Comparison of ENCODE assay signal across 9 cellular contexts in genomic region chr3:38247366-38248035, GRCh38. TPM values are rescaled to one million over a fixed set of nuclear protein-coding genes. Genes with fewer than 3 reads are reported as not detected.
DNase-seq lines count a peak whose midpoint lies in the region; ATAC-seq and TF ChIP-seq lines count a peak whose summit lies in the region.
"Had no signal": no experiment of that assay in that cellular context is flagged by ENCODE, and none has a peak within 500 bp of the region (broad histone marks: within the 10 kb centered on the region; RNA-seq: fewer than 3 reads in every experiment).

No MANE protein-coding gene starts in this region.

- H4K20me1 ChIP-seq in GM23338 (replicated peaks; ENCODE audit: insufficient read depth) (peaks cover 8% of the 10 kb centered on the region; the same call in 1 of the 2 replicates), Karpas-422 (ENCODE audit: insufficient read depth, low read depth, low read length) (no peaks in the 10 kb centered on the region)

- H3K9me3 Mint-ChIP-seq in GM23338, result no peaks in the 10 kb centered on the region

- H3K27me3 ChIP-seq in brain microvascular endothelial cell (replicated peaks) (no peaks in the 10 kb centered on the region), GM23338 (ENCODE audit: insufficient read depth) (no peaks in the 10 kb centered on the region), Karpas-422 (ENCODE audit: low read length) (no peaks in the 10 kb centered on the region)

- CTCF ChIA-PET in AG04449 (lab: Yijun Ruan, JAX), result interaction anchor here (0.7 to 2.3 kb wide), 17 partner anchors 9 to 392 kb away, joined by 3 to 11 read pairs (median 4); partner anchors contain the start of genes ACAA1 and MYD88

- H3K4me1 ChIP-seq in GM23338 (ENCODE audit: insufficient read depth), result no peaks in the 10 kb centered on the region
- H3K4me1 ChIP-seq in Karpas-422 (ENCODE audit: low read length), result no peaks in the 10 kb centered on the region

- H3K9me2 ChIP-seq in GM23338 (ENCODE audit: insufficient read depth) (no peaks in the 10 kb centered on the region), Karpas-422 (replicated peaks; ENCODE audit: insufficient read depth, low read length) (no peaks in the 10 kb centered on the region)

- H3K4me2 ChIP-seq in GM23338, result no peak overlapping the region
- H3K4me2 ChIP-seq in Karpas-422 (ENCODE audit: low read depth, low read length, poor library complexity, severe bottlenecking), result no peak overlapping the region

- no peak overlapping the region for H3K4me3 Mint-ChIP-seq in GM23338

- no peaks in the 10 kb centered on the region for H3K9me3 ChIP-seq in Karpas-422 (ENCODE audit: low read length)

- no peak overlapping the region for H2AFZ ChIP-seq in GM23338
- no peak overlapping the region for H2AFZ ChIP-seq in Karpas-422 (ENCODE audit: low read length)

- H3K27ac Mint-ChIP-seq in GM23338, result no peak overlapping the region

- peak overlapping the region; percentile 20 for H3K27ac ChIP-seq in brain microvascular endothelial cell
- no peak overlapping the region for H3K27ac ChIP-seq in GM23338 (ENCODE audit: low read depth)
- H3K27ac ChIP-seq in Karpas-422 (ENCODE audit: low read length), result no peak overlapping the region

- no peak overlapping the region for H3K9ac ChIP-seq in Karpas-422 (ENCODE audit: low read length)

- H3K36me3 ChIP-seq in brain microvascular endothelial cell (replicated peaks) (peaks cover 34% of the 10 kb centered on the region), GM23338 (ENCODE audit: insufficient read depth) (peaks cover 17% of the 10 kb centered on the region), Karpas-422 (ENCODE audit: insufficient read depth, low read length) (peaks cover 54% of the 10 kb centered on the region; the same call in 1 of the 2 replicates)

- DNase-seq in AG04449 (ENCODE audit: low read depth, low spot score), result peak; percentile 71
- peak; percentile 8 for DNase-seq in HT-29 (ENCODE audit: low spot score)
- peak; percentile 80 for DNase-seq in brain microvascular endothelial cell
- peak; percentile 90 for DNase-seq in kidney tubule cell (ENCODE audit: low spot score)
- no peak for DNase-seq in GM23338 (ENCODE audit: low spot score)
- DNase-seq in Karpas-422, result no peak
- DNase-seq in stimulated activated CD4-positive, alpha-beta T cell treated with anti-CD3 and anti-CD28 coated beads, Interleukin-15, amount 100 ng/mL, for 24 hours, result no peak
- DNase-seq: activated CD4-positive, alpha-beta T cell treated with anti-CD3 and anti-CD28 coated beads for 48 hours had no signal

- POLR2A ChIA-PET in AG04449 (lab: Yijun Ruan, JAX), result interaction anchor here (1.9 kb wide), 1 partner anchor 110 kb away, joined by 4 read pairs; the partner anchor contains the start of gene ACAA1

- H3K36me3 Mint-ChIP-seq in GM23338 (ENCODE audit: low read depth), result peaks cover 33% of the 10 kb centered on the region

- H3K4me3 ChIP-seq in AG04449 (ENCODE audit: low read depth, low read length) (no peak overlapping the region), brain microvascular endothelial cell (ENCODE audit: low read depth, low read length) (no peak overlapping the region), GM23338 (no peak overlapping the region), Karpas-422 (ENCODE audit: low read length) (no peak overlapping the region)

- in situ Hi-C loops in brain microvascular endothelial cell (cut with HindIII; ENCODE audit: low pct_ligation_motif_present, low sequenced_read_pairs), result no loop called here

- no peaks in the 10 kb centered on the region for H3K4me1 Mint-ChIP-seq in GM23338

- H3F3A ChIP-seq in GM23338 (replicated peaks; ENCODE audit: low read depth), result no peaks in the 10 kb centered on the region

- TF ChIP-seq CTCF in AG04449 (IDR thresholded peaks at IDR 0.05; ENCODE audit: insufficient read depth, low read length, missing control alignments) (peak; percentile 35), brain microvascular endothelial cell (IDR thresholded peaks at IDR 0.05; ENCODE audit: low read depth, low read length, missing control alignments) (peak; percentile 67), GM23338 (conservative IDR thresholded peaks at IDR 0.05; ENCODE audit: low read depth in 2 of 2) (0 out of 4 replicates have a peak, but pooled peaks of 1 of the 2 experiments have one; percentile 6)

- no peaks in the 10 kb centered on the region for H3K27me3 Mint-ChIP-seq in GM23338 (ENCODE audit: insufficient read depth, low read depth, poor library complexity)

- no peaks in the 10 kb centered on the region for H3K79me2 ChIP-seq in GM23338 (replicated peaks; ENCODE audit: insufficient read depth)
- peaks cover 19% of the 10 kb centered on the region for H3K79me2 ChIP-seq in Karpas-422 (ENCODE audit: low read length)

- ATAC-seq in GM23338, result no peak
- ATAC-seq in GM19035 (IDR thresholded peaks at IDR 0.05; ENCODE audit: unreplicated experiment), result no peak

TF ChIP-seq in GM23338, 12 proteins besides CTCF, POLR2A, EP300 and RAD21 (continues in another document):
- TF ChIP-seq CREB1 (CRISPR knock-in tag; IDR thresholded peaks at IDR 0.05; ENCODE audit: low read depth), result no peak
- TF ChIP-seq STAT1 (IDR thresholded peaks at IDR 0.05; ENCODE audit: unreplicated experiment), result no peak
- TF ChIP-seq POLR2AphosphoS5 (IDR thresholded peaks at IDR 0.05; ENCODE audit: low read depth), result no peak
- no peak for TF ChIP-seq ETS1 (IDR thresholded peaks at IDR 0.05)
- no peak for TF ChIP-seq JUNB (IDR thresholded peaks at IDR 0.05; ENCODE audit: unreplicated experiment)
- TF ChIP-seq REST (IDR thresholded peaks at IDR 0.05; ENCODE audit: unreplicated experiment), result no peak
- no peak for TF ChIP-seq ZNF114 (CRISPR knock-in tag; IDR thresholded peaks at IDR 0.05)

RNA-seq across cellular contexts. Expression of gene SLC22A13, which starts 18.1 kb away (rescaled TPM):
- total RNA-seq in HT-29 (2014; rRNA removed; shearing (Covaris generic)), result 0.25 and 0.26 TPM in 2 replicates
- total RNA-seq in GM23338 (2014; rRNA removed; shearing (Covaris generic)), result 0.47 and 0.66 TPM in 2 replicates
- polyA plus RNA-seq in GM23338 (2016; fragmentation: Nextera tagmentation; extraction: Ambion mirVana), result 0.13 and 0.26 TPM in 2 replicates
- total RNA-seq in Karpas-422 (2014; rRNA removed; shearing (Covaris generic); ENCODE audit: low replicate concordance), result 0.90 and 3.3 TPM in 2 replicates

RNA-seq across cellular contexts. Expression of gene SLC22A14, which starts 34.6 kb away (rescaled TPM):
- total RNA-seq in HT-29 (2014; rRNA removed; shearing (Covaris generic)), result not detected in 2 replicates
- total RNA-seq in GM23338 (2014; rRNA removed; shearing (Covaris generic)), result not detected in 2 replicates
- not detected in 2 replicates for polyA plus RNA-seq in GM23338 (2016; fragmentation: Nextera tagmentation; extraction: Ambion mirVana)
- total RNA-seq in Karpas-422 (2014; rRNA removed; shearing (Covaris generic); ENCODE audit: low replicate concordance), result not detected in 2 replicates

Comparison
In these comparisons a context has a peak if more than half of its experiments do, and no peak if none do; other contexts are left out.
1. DNase-seq: peak in AG04449 (single experiment), HT-29 (single experiment), brain microvascular endothelial cell (single experiment) and kidney tubule cell (single experiment); none in GM23338 (single experiment), Karpas-422 (single experiment) and stimulated activated CD4-positive, alpha-beta T cell treated with anti-CD3 and anti-CD28 coated beads, Interleukin-15, amount 100 ng/mL, for 24 hours (single experiment).